In genomic region chr1:229905652-229906051, GRCh38 we compare ENCODE assay signal across 20 cellular contexts.
DNase-seq lines count a peak whose midpoint lies in the region; ATAC-seq and TF ChIP-seq lines count a peak whose summit lies in the region.
"Had no signal": no experiment of that assay in that cellular context is flagged by ENCODE, and none has a peak within 500 bp of the region (broad histone marks: within the 10 kb centered on the region; RNA-seq: fewer than 3 reads in every experiment).

No MANE protein-coding gene starts in this region.

- H3K36me3 ChIP-seq in SK-N-SH (replicated peaks in 1 of 2; ENCODE audit: control insufficient read depth in 1 of 2, insufficient read depth in 2 of 2, low read length in 1 of 2) (no peaks in the 10 kb centered on the region), body of pancreas (replicated peaks in 1 of 2; ENCODE audit: insufficient read depth in 1 of 2, low read depth in 2 of 2) (no peaks in the 10 kb centered on the region), right lobe of liver (no peaks in the 10 kb centered on the region), hepatocyte (replicated peaks; ENCODE audit: insufficient read depth, low read depth) (no peaks in the 10 kb centered on the region)

- 21% methylated on average over 1 of the region's 1 CpG for WGBS in SK-N-SH (ENCODE audit: low lambda C conversion rate)
- WGBS in body of pancreas, 2 donors = 9 to 18% methylated on average over 1 of the region's 1 CpG
- WGBS in right lobe of liver (ENCODE audit: insufficient coverage, low coverage, low lambda C conversion rate, missing lambda C conversion rate) = 42% methylated on average over 1 of the region's 1 CpG
- 94% methylated on average over 1 of the region's 1 CpG for WGBS in hepatocyte (ENCODE audit: low lambda C conversion rate, missing lambda C conversion rate)

- no peak for TF ChIP-seq RAD21 in SK-N-SH (IDR thresholded peaks at IDR 0.05; ENCODE audit: low read length)
- no peak for TF ChIP-seq RAD21 in Ishikawa (IDR thresholded peaks at IDR 0.05; ENCODE audit: low read depth)

- no peak for TF ChIP-seq EP300 in SK-N-SH (IDR thresholded peaks at IDR 0.05; ENCODE audit: borderline replicate concordance in 1 of 2, low read depth in 1 of 2, low read length in 1 of 2)
- TF ChIP-seq EP300 in Ishikawa (IDR thresholded peaks at IDR 0.05; ENCODE audit: borderline replicate concordance) = no peak

- no peak for DNase-seq in SK-N-SH
- no peak for DNase-seq in body of pancreas
- DNase-seq in right lobe of liver = no peak
- no peak for DNase-seq in A172 (ENCODE audit: low spot score)
- DNase-seq in activated CD8-positive, alpha-beta memory T cell treated with anti-CD3 and anti-CD28 coated beads, Interleukin-2, amount 10 ng/mL, durations not matched to agents 7 days and 5 days = no peak
- no peak for DNase-seq in hepatocyte (ENCODE audit: low spot score)
- DNase-seq: C1 segment of cervical spinal cord; Calu3; CD4-positive, alpha-beta memory T cell; COR-L47; DMS53; DND-41; GDM1; GM23248; H7; HCEC 1CT had no signal

- H4K20me1 ChIP-seq in SK-N-SH (ENCODE audit: insufficient read depth) = no peaks in the 10 kb centered on the region
- no peaks in the 10 kb centered on the region for H4K20me1 ChIP-seq in hepatocyte (ENCODE audit: insufficient read depth, poor library complexity, severe bottlenecking)

- no peak overlapping the region for H3K4me3 Mint-ChIP-seq in activated CD8-positive, alpha-beta memory T cell treated with anti-CD3 and anti-CD28 coated beads, Interleukin-2, amount 10 ng/mL, durations not matched to agents 7 days and 5 days
- H3K4me3 Mint-ChIP-seq: CD4-positive, alpha-beta memory T cell had no signal

- no peak overlapping the region for H3K27ac Mint-ChIP-seq in activated CD8-positive, alpha-beta memory T cell treated with anti-CD3 and anti-CD28 coated beads, Interleukin-2, amount 10 ng/mL, durations not matched to agents 7 days and 5 days
- H3K27ac Mint-ChIP-seq: CD4-positive, alpha-beta memory T cell had no signal

- H3K9me2 ChIP-seq in SK-N-SH (no peaks in the 10 kb centered on the region), hepatocyte (replicated peaks; ENCODE audit: insufficient read depth) (no peaks in the 10 kb centered on the region)

- no peaks in the 10 kb centered on the region for H3F3A ChIP-seq in SK-N-SH (replicated peaks; ENCODE audit: insufficient read depth)

- H3K4me1 ChIP-seq in SK-N-SH (ENCODE audit: control insufficient read depth in 1 of 2, insufficient read depth in 2 of 2, low read depth in 1 of 2, low read length in 1 of 2) (peaks cover 0 to 10% of the 10 kb centered on the region in 2 experiments; a peak in 2 of 4 replicates), body of pancreas (peaks cover 6% of the 10 kb centered on the region), right lobe of liver (peaks cover 0 to 6% (median 0%) of the 10 kb centered on the region in 4 donors), hepatocyte (ENCODE audit: insufficient read depth) (no peaks in the 10 kb centered on the region)

- intact Hi-C loops in body of pancreas (cut with DNase I) (no loop called here), right lobe of liver (cut with DNase I) (no loop called here)

- peaks cover 4% of the 10 kb centered on the region for H3K9me3 Mint-ChIP-seq in activated CD8-positive, alpha-beta memory T cell treated with anti-CD3 and anti-CD28 coated beads, Interleukin-2, amount 10 ng/mL, durations not matched to agents 7 days and 5 days (ENCODE audit: low read depth)

- H2AFZ ChIP-seq in SK-N-SH (ENCODE audit: low read depth) (no peak overlapping the region), hepatocyte (no peak overlapping the region)
- H2AFZ ChIP-seq: GM23248 had no signal

- H3K4me3 ChIP-seq in SK-N-SH (ENCODE audit: low read depth in 2 of 2, low read length in 1 of 2) (no peak overlapping the region), body of pancreas (no peak overlapping the region), right lobe of liver (no peak overlapping the region), hepatocyte (no peak overlapping the region)
- H3K4me3 ChIP-seq: GM12878, GM23248 had no signal

- H3K27ac ChIP-seq in SK-N-SH (ENCODE audit: low read depth in 2 of 2, low read length in 1 of 2) (no peak overlapping the region), body of pancreas (peak overlapping the region in 3 of 4 donors; percentile 51 to 79 (median 72)), right lobe of liver (no peak overlapping the region), hepatocyte (no peak overlapping the region)
- H3K27ac ChIP-seq: 22Rv1, GM23248 had no signal

- H3K9ac ChIP-seq in SK-N-SH = no peak overlapping the region
- H3K9ac ChIP-seq: GM23248 had no signal

- ATAC-seq in SK-N-SH treated with all-trans-retinoic acid at 6 μM for 48 hours = no peak
- peak; percentile 69 for ATAC-seq in body of pancreas
- peak in 3 of 4 donors; percentile 38 to 60 (median 55) for ATAC-seq in right lobe of liver
- no peak for ATAC-seq in activated CD8-positive, alpha-beta memory T cell treated with anti-CD3 and anti-CD28 coated beads, Interleukin-2, amount 10 ng/mL, durations not matched to agents 7 days and 5 days
- ATAC-seq: GM12878 had no signal

- peaks cover 67% of the 10 kb centered on the region for H3K27me3 Mint-ChIP-seq in activated CD8-positive, alpha-beta memory T cell treated with anti-CD3 and anti-CD28 coated beads, Interleukin-2, amount 10 ng/mL, durations not matched to agents 7 days and 5 days

- TF ChIP-seq POLR2A in body of pancreas (IDR thresholded peaks at IDR 0.05) (no peak), right lobe of liver (IDR thresholded peaks at IDR 0.05) (no peak)

- TF ChIP-seq CTCF in SK-N-SH (IDR thresholded peaks at IDR 0.05) (no peak), body of pancreas (IDR thresholded peaks at IDR 0.05) (no peak), right lobe of liver (IDR thresholded peaks at IDR 0.05) (no peak), hepatocyte (IDR thresholded peaks at IDR 0.05; ENCODE audit: poor library complexity) (no peak)

- no peaks in the 10 kb centered on the region for H3K36me3 Mint-ChIP-seq in activated CD8-positive, alpha-beta memory T cell treated with anti-CD3 and anti-CD28 coated beads, Interleukin-2, amount 10 ng/mL, durations not matched to agents 7 days and 5 days
- H3K36me3 Mint-ChIP-seq: CD4-positive, alpha-beta memory T cell had no signal

- no peaks in the 10 kb centered on the region for H3K27me3 ChIP-seq in SK-N-SH (ENCODE audit: insufficient read depth)
- H3K27me3 ChIP-seq in body of pancreas = no peaks in the 10 kb centered on the region
- no peaks in the 10 kb centered on the region for H3K27me3 ChIP-seq in right lobe of liver
- no peaks in the 10 kb centered on the region for H3K27me3 ChIP-seq in hepatocyte

- no peaks in the 10 kb centered on the region for H3K4me1 Mint-ChIP-seq in activated CD8-positive, alpha-beta memory T cell treated with anti-CD3 and anti-CD28 coated beads, Interleukin-2, amount 10 ng/mL, durations not matched to agents 7 days and 5 days
- H3K4me1 Mint-ChIP-seq: CD4-positive, alpha-beta memory T cell had no signal

- H3K4me2 ChIP-seq in SK-N-SH (no peak overlapping the region), hepatocyte (no peak overlapping the region)

- no peaks in the 10 kb centered on the region; the same call in 1 of the 2 replicates for H3K9me3 ChIP-seq in SK-N-SH
- H3K9me3 ChIP-seq in body of pancreas = no peaks in the 10 kb centered on the region
- no peaks in the 10 kb centered on the region for H3K9me3 ChIP-seq in right lobe of liver
- no peaks in the 10 kb centered on the region for H3K9me3 ChIP-seq in hepatocyte (ENCODE audit: low read depth)

- CTCF ChIA-PET in SK-N-SH (lab: Yijun Ruan, JAX) = no interaction called here
- CTCF ChIA-PET in activated CD8-positive, alpha-beta memory T cell treated with anti-CD3 and anti-CD28 coated beads, Interleukin-2, amount 10 ng/mL, durations not matched to agents 7 days and 5 days (lab: Charles Lee) = no interaction called here

- H3K79me2 ChIP-seq in SK-N-SH (ENCODE audit: insufficient read depth) (no peaks in the 10 kb centered on the region), hepatocyte (no peaks in the 10 kb centered on the region)

- POLR2A ChIA-PET in SK-N-SH (lab: Yijun Ruan, JAX) = no interaction called here

TF ChIP-seq in SK-N-SH treated with all-trans-retinoic acid at 6 μM for 48 hours, 23 proteins besides CTCF, POLR2A, EP300 and RAD21:
- 0 out of 2 replicates have a peak, but pooled peaks have one; percentile 39 for TF ChIP-seq ISL1 (CRISPR knock-in tag; IDR thresholded peaks at IDR 0.05)
- TF ChIP-seq SNAI2 (CRISPR knock-in tag; IDR thresholded peaks at IDR 0.05) = no peak

TF ChIP-seq in SK-N-SH, 30 proteins besides CTCF, POLR2A, EP300 and RAD21 (continues in another document):
- TF ChIP-seq MAX (IDR thresholded peaks at IDR 0.05; ENCODE audit: low read depth) (no peak), NFIC (IDR thresholded peaks at IDR 0.05; ENCODE audit: borderline replicate concordance) (no peak), TAF1 (IDR thresholded peaks at IDR 0.05; ENCODE audit: borderline replicate concordance, low read depth, low read length) (no peak), SIN3A (IDR thresholded peaks at IDR 0.05; ENCODE audit: borderline replicate concordance, low read depth, low read length) (no peak), GABPA (IDR thresholded peaks at IDR 0.05; ENCODE audit: low read depth) (no peak), CHD2 (IDR thresholded peaks at IDR 0.05; ENCODE audit: low read length, partially characterized antibody) (no peak)

TF ChIP-seq in Ishikawa, 13 proteins besides CTCF, POLR2A, EP300 and RAD21:
- 0 out of 2 replicates have a peak, but pooled peaks have one; percentile 7 for TF ChIP-seq CEBPB (IDR thresholded peaks at IDR 0.05)
- no peak for TF ChIP-seq MAX (IDR thresholded peaks at IDR 0.05)
TF ChIP-seq in Ishikawa: peak in this region for 1.

Comparison
In these comparisons a context has a peak if more than half of its experiments do, and no peak if none do; other contexts are left out.
1. ATAC-seq: peak in body of pancreas (single experiment) and right lobe of liver (3 of 4); none in SK-N-SH treated with all-trans-retinoic acid at 6 μM for 48 hours (single experiment) and activated CD8-positive, alpha-beta memory T cell treated with anti-CD3 and anti-CD28 coated beads, Interleukin-2, amount 10 ng/mL, durations not matched to agents 7 days and 5 days (single experiment).
2. H3K27ac ChIP-seq: peak in body of pancreas (3 of 4); none in SK-N-SH (0 of 2), right lobe of liver (0 of 3) and hepatocyte (single experiment).